In genomic region chr21:43866233-43866632, GRCh38 we compare ENCODE assay signal across 8 cellular contexts. TPM values are rescaled to one million over a fixed set of nuclear protein-coding genes. Genes with fewer than 3 reads are reported as not detected.
A peak's percentile ranks its signal among the peaks of the same experiment; 100 is the strongest.
DNase-seq lines count a peak whose midpoint lies in the region; ATAC-seq and TF ChIP-seq lines count a peak whose summit lies in the region.

No MANE protein-coding gene starts in this region.

- no TSS peak for BruUV-seq in A673 (replicated peaks; lab: Mats Ljungman, UMichigan)

- DNase-seq in A673 (ENCODE audit: low spot score) (peak; percentile 71), GM23248 (peak; percentile 76), SW480 (ENCODE audit: low spot score) (peak; percentile 50), caudate nucleus (lab: John Stamatoyannopoulos, UW) (peak in 11 of 61 donors; percentile 9 to 47 (median 34)), left colon (peak; percentile 51 to 65)
- DNase-seq in stimulated activated CD4-positive, alpha-beta T cell treated with anti-CD3 and anti-CD28 coated beads, Interleukin-2, amount 100 ng/mL, for 4 hours (ENCODE audit: low read depth): peak; percentile 28
- DNase-seq in NK-92 treated with Interleukin-12 subunit alpha and Interleukin-12 subunit beta, amount 100 ng/mL, for 24 hours (lab: John Stamatoyannopoulos, UW): no peak

- WGBS in GM23248 (ENCODE audit: low coverage in 1 of 2, low lambda C conversion rate in 2 of 2, missing lambda C conversion rate in 2 of 2), 2 experiments: 1 to 2% methylated on average over 14 to 16 of the region's 16 CpGs

- in situ Hi-C loops in GM23248 (cut with MboI): loop anchor here (10.0 kb wide), 1 partner anchor 59 kb away; no protein-coding TSS in a partner anchor

- 0 out of 2 replicates have a peak, but pooled peaks cover 4% of the 10 kb centered on the region for H4K20me1 ChIP-seq in GM23248 (ENCODE audit: insufficient read depth)

- H3F3A ChIP-seq in GM23248 (ENCODE audit: insufficient read depth): 0 out of 2 replicates have a peak, but pooled peaks cover 6% of the 10 kb centered on the region

- POLR2A ChIA-PET in A673 (lab: Charles Lee; ENCODE audit: low non-redundant PET): interaction anchor here (0.7 kb wide), 1 partner anchor 94 kb away, joined by 6 read pairs; no protein-coding TSS in a partner anchor

- H3K4me1 ChIP-seq in A673 (ENCODE audit: insufficient read depth, low read length, poor library complexity, severe bottlenecking): peaks cover 13% of the 10 kb centered on the region
- H3K4me1 ChIP-seq in GM23248 (ENCODE audit: insufficient read depth): peaks cover 4% of the 10 kb centered on the region; the same call in 1 of the 2 replicates

- H3K9me3 ChIP-seq in A673 (ENCODE audit: low read depth, low read length, poor library complexity, severe bottlenecking) (no peaks in the 10 kb centered on the region), GM23248 (ENCODE audit: low read depth) (no peaks in the 10 kb centered on the region)

- H3K27ac ChIP-seq in A673 (ENCODE audit: low read depth, low read length, poor library complexity, severe bottlenecking): peak overlapping the region; percentile 90
- peak overlapping the region; percentile 59 for H3K27ac ChIP-seq in GM23248
- peak overlapping the region; percentile 44 for H3K27ac ChIP-seq in caudate nucleus (ENCODE audit: low read depth, low read length)

- peaks cover 57% of the 10 kb centered on the region for H3K79me2 ChIP-seq in GM23248 (ENCODE audit: insufficient read depth)

- H3K36me3 ChIP-seq in A673 (ENCODE audit: insufficient read depth, low read length, poor library complexity, severe bottlenecking) (peaks cover 8% of the 10 kb centered on the region), GM23248 (ENCODE audit: low read depth) (no peaks in the 10 kb centered on the region)

- CTCF ChIA-PET in A673 (lab: Charles Lee): no interaction called here

- H3K4me2 ChIP-seq in GM23248 (ENCODE audit: unreplicated experiment): peak overlapping the region; percentile 94

- H3K4me3 ChIP-seq in A673 (ENCODE audit: low read depth, low read length, poor library complexity, severe bottlenecking) (peak overlapping the region; percentile 94), GM23248 (peak overlapping the region; percentile 88)

- peak overlapping the region; percentile 83 for H2AFZ ChIP-seq in GM23248

- peak overlapping the region; percentile 85 for H3K9ac ChIP-seq in GM23248

- H3K27me3 ChIP-seq in A673 (replicated peaks; ENCODE audit: insufficient read depth, low read depth, low read length, poor library complexity) (no peaks in the 10 kb centered on the region), GM23248 (replicated peaks; ENCODE audit: insufficient read depth) (peaks cover 4% of the 10 kb centered on the region; the same call in 1 of the 2 replicates)

- ATAC-seq in left colon (peak; percentile 29), HG03520 (IDR thresholded peaks at IDR 0.05; ENCODE audit: unreplicated experiment) (no peak)

- H3K9me2 ChIP-seq in GM23248 (ENCODE audit: insufficient read depth): no peaks in the 10 kb centered on the region

- no peak for TF ChIP-seq CTCF in A673 (conservative IDR thresholded peaks at IDR 0.05; ENCODE audit: low read depth, low read length)

- intact Hi-C loops in A673 (cut with micrococcal nuclease; ENCODE audit: unreplicated experiment): loop anchor here (10.0 kb wide), 2 partner anchors 51 to 59 kb away; no protein-coding TSS in a partner anchor
- intact Hi-C loops in left colon (cut with DNase I, micrococcal nuclease): no loop called here

RNA-seq across cellular contexts. Expression of gene AGPAT3, which starts 1.2 kb away (rescaled TPM):
- 68.7 and 69.6 TPM in 2 replicates for total RNA-seq in A673 (2021)
- total RNA-seq in GM23248 (2014; rRNA removed; shearing (Covaris generic)): 29.3 and 35.2 TPM in 2 replicates
- polyA plus RNA-seq in GM23248 (2016; fragmentation: Nextera tagmentation; extraction: Ambion mirVana): 12.2 and 12.3 TPM in 2 replicates
- 100 to 1,000 TPM in 1 of 2 donors, 10 to 100 TPM in 1; 97.5 to 105 TPM for total RNA-seq in left colon
